Comparison of ENCODE assay signal across 8 cellular contexts in genomic region chr18:21444465-21445023, GRCh38.
DNase-seq lines count a peak whose midpoint lies in the region; ATAC-seq, FAIRE-seq and TF ChIP-seq lines count a peak whose summit lies in the region.

No MANE protein-coding gene starts in this region.

- no peak overlapping the region for H3K27ac ChIP-seq in cardiac muscle cell
- peak overlapping the region in 3 of 4 donors; percentile 90 to 96 (median 92) for H3K27ac ChIP-seq in gastrocnemius medialis

- H3K9me3 ChIP-seq in cardiac muscle cell (ENCODE audit: low read depth) (no peaks in the 10 kb centered on the region), gastrocnemius medialis (no peaks in the 10 kb centered on the region)

- H3K4me1 ChIP-seq in cardiac muscle cell (ENCODE audit: low read depth) (no peaks in the 10 kb centered on the region), gastrocnemius medialis (peaks cover 18 to 66% of the 10 kb centered on the region in 2 donors)

- H3K4me3 ChIP-seq in LNCaP clone FGC (ENCODE audit: low read depth, low read length), result no peak overlapping the region
- no peak overlapping the region for H3K4me3 ChIP-seq in cardiac muscle cell
- H3K4me3 ChIP-seq in gastrocnemius medialis, result peak overlapping the region in 1 of 4 donors; percentile 10

- DNase-seq in NCI-H2081 (lab: John Stamatoyannopoulos, UW) (peak; percentile 44 to 58), NCI-H2081 treated with DMSO at 0.1 percent for 48 hours (lab: John Stamatoyannopoulos, UW) (no peak), LNCaP clone FGC (ENCODE audit: low read depth) (peak; percentile 40), T1000 (lab: John Stamatoyannopoulos, UW) (peak; percentile 10), cardiac muscle cell (ENCODE audit: low read depth in 1 of 2, low spot score in 1 of 2) (peak; percentile 58 to 78), gastrocnemius medialis (peak in 1 of 2 donors; percentile 42), H54 (ENCODE audit: insufficient read length, low spot score) (no peak)

- FAIRE-seq in H54 (lab: Jason Lieb, UNC), result no peak

- TF ChIP-seq POLR2A in gastrocnemius medialis (IDR thresholded peaks at IDR 0.05) (no peak), H54 (IDR thresholded peaks at IDR 0.05; ENCODE audit: low read depth, low read length) (no peak)

- ATAC-seq in gastrocnemius medialis (peak; percentile 45 to 68), GM19397 (IDR thresholded peaks at IDR 0.05; ENCODE audit: unreplicated experiment) (no peak)

- in situ Hi-C loops in gastrocnemius medialis (cut with MboI; ENCODE audit: low sequenced_read_pairs in 4 of 4), result loop anchor here in 3 of 4 donors (5.0 to 10.0 kb wide), 3 partner anchors 247 to 252 kb away; no protein-coding TSS in a partner anchor

- intact Hi-C loops in gastrocnemius medialis (cut with DNase I; ENCODE audit: low total_unique reads), result loop anchor here (1.0 to 10.0 kb wide), 3 partner anchors 60 to 249 kb away; partner anchors contain the start of gene GREB1L

- H3K36me3 ChIP-seq in cardiac muscle cell, result no peaks in the 10 kb centered on the region
- H3K36me3 ChIP-seq in gastrocnemius medialis, result no peaks in the 10 kb centered on the region

- TF ChIP-seq CTCF in LNCaP clone FGC (IDR thresholded peaks at IDR 0.05; ENCODE audit: control insufficient read depth, extremely low read depth, insufficient read depth) (peak; percentile 92), cardiac muscle cell (IDR thresholded peaks at IDR 0.05; ENCODE audit: low read depth, low read length) (peak; percentile 87), gastrocnemius medialis (IDR thresholded peaks at IDR 0.05 in 4 of 5, conservative IDR thresholded peaks at IDR 0.05 in 1 of 5) (peak; percentile 52 to 62 (median 53))

- no peaks in the 10 kb centered on the region for H3K27me3 ChIP-seq in cardiac muscle cell
- H3K27me3 ChIP-seq in gastrocnemius medialis, result no peaks in the 10 kb centered on the region

Comparison
In these comparisons a context has a peak if more than half of its experiments do, and no peak if none do; other contexts are left out.
1. DNase-seq: peak in NCI-H2081 (2 of 2), LNCaP clone FGC (single experiment), T1000 (single experiment) and cardiac muscle cell (2 of 2); none in NCI-H2081 treated with DMSO at 0.1 percent for 48 hours (single experiment) and H54 (single experiment).
2. Peak in every context shown above with its lines, with median percentiles within 50 percentile points of each other: CTCF ChIP-seq.